ENCODE assay signal across 9 cellular contexts in the genomic region with DNA sequence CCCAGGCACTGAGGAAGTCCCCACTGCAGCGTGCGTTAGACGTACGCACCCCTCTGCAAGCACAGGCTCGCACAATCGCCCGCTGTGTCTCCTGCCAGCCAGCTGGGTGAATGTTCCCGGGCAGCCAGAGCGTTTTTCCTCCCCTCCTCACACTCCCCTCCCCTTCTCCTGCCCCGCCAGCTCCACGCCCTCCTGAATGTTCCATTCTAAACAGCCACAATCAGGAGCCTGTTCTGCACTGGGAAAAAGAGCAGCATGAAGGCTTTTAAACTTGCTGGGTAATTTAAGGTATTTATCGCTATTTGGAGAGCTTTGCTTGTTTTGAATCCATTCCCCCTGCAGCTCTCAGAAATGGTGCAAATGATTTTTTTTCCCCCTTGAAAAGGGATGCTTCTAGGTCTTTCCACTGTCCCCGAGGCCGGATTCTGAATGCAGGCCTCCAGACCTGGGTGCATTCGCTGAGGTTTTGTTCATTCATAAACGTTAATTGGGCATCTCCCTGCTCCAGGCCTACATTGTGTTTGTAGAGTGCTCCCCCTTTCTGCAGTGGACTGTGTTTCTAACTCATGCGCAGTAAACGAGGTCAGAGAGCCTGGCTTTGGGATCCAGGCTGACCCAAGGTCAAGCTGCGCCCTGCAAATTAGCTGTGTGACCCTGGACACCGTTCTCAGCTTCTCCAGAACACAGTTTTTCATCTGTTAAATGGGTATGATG.
DNase-seq lines count a peak whose midpoint lies in the region; ATAC-seq, FAIRE-seq and TF ChIP-seq lines count a peak whose summit lies in the region.
"Had no signal": no experiment of that assay in that cellular context is flagged by ENCODE, and none has a peak within 500 bp of the region (broad histone marks: within the 10 kb centered on the region; RNA-seq: fewer than 3 reads in every experiment).

No MANE protein-coding gene starts in this region.

- no peak overlapping the region for H3K4me2 ChIP-seq in H1 (ENCODE audit: insufficient read depth in 1 of 2, low read depth in 2 of 2, low read length in 2 of 2)

- H2AFZ ChIP-seq in H1 (ENCODE audit: low read length), result no peak overlapping the region

- no peak overlapping the region for H2BK120ac ChIP-seq in H1 (replicated peaks; ENCODE audit: low read depth, low read length)

- peak; percentile 50 for DNase-seq in DMS153 treated with DMSO at 0.1 percent for 48 hours (lab: John Stamatoyannopoulos, UW; ENCODE audit: unreplicated experiment)
- peak; percentile 75 for DNase-seq in NCI-H510A treated with DMSO at 0.1 percent for 48 hours (lab: John Stamatoyannopoulos, UW)
- DNase-seq in H1 (ENCODE audit: low read depth in 1 of 2, low spot score in 2 of 2), result no peak
- DNase-seq in naive B cell, result no peak
- DNase-seq in stimulated activated CD4-positive, alpha-beta T cell treated with anti-CD3 and anti-CD28 coated beads, Interleukin-4, amount 100 ng/mL, for 1 hour, result no peak
- DNase-seq in GM13976 (ENCODE audit: low spot score), result no peak
- DNase-seq in activated CD4-positive, alpha-beta T cell treated with anti-CD3 and anti-CD28 coated beads for 4 hours, result no peak
- no peak for DNase-seq in iPS-NIHi7 (ENCODE audit: extremely low spot score)

- TF ChIP-seq CTCF in H1 (IDR thresholded peaks at IDR 0.05; ENCODE audit: control extremely low read depth in 1 of 3, insufficient read depth in 1 of 3, low read depth in 1 of 3, low read length in 3 of 3), result no peak
- TF ChIP-seq CTCF in GM13976 (IDR thresholded peaks at IDR 0.05; ENCODE audit: borderline replicate concordance, control extremely low read depth, extremely low read depth, insufficient read depth, missing control alignments), result no peak

- H3K36me3 Mint-ChIP-seq in naive B cell, result peaks cover 0 to 3% of the 10 kb centered on the region in 2 donors

- H3K4ac ChIP-seq in H1 (replicated peaks; ENCODE audit: insufficient read length, low read depth, low read length), result no peak overlapping the region

- H3K56ac ChIP-seq in H1 (replicated peaks; ENCODE audit: insufficient read length, low read depth, low read length), result no peak overlapping the region

- H3K4me3 Mint-ChIP-seq in naive B cell, result peak overlapping the region in 7 of 8 donors; percentile 15 to 90 (median 61)

- no peaks in the 10 kb centered on the region for H3K79me1 ChIP-seq in H1 (ENCODE audit: low read depth, low read length)

- WGBS in H1 (ENCODE audit: extremely low coverage in 1 of 2, insufficient coverage in 1 of 2, insufficient read length in 1 of 2, insufficient replicate concordance in 2 of 2, low coverage in 1 of 2, low lambda C conversion rate in 2 of 2, missing lambda C conversion rate in 1 of 2), 2 experiments, result 75% methylated on average over 19 of the region's 20 CpGs; no CpG with 5 or more reads in 1 of the 2 experiments

- H3K9me3 ChIP-seq in H1 (ENCODE audit: insufficient read depth in 2 of 2, low read depth in 1 of 2, low read length in 1 of 2), result no peaks in the 10 kb centered on the region

- peaks cover 0 to 15% (median 7%) of the 10 kb centered on the region in 4 experiments; a peak in 6 of 7 replicates for H3K4me1 ChIP-seq in H1 (replicated peaks in 1 of 4; ENCODE audit: control insufficient read depth in 3 of 4, insufficient read depth in 4 of 4, low read length in 3 of 4)

- no peak for ATAC-seq in naive B cell (ENCODE audit: low read depth in 2 of 2)

- in situ Hi-C loops in GM13976 (cut with MboI; ENCODE audit: low sequenced_read_pairs, unreplicated experiment), result no loop called here

- H3K9me3 Mint-ChIP-seq in naive B cell, result no peaks in the 10 kb centered on the region

- H3K27me3 Mint-ChIP-seq in naive B cell, result no peaks in the 10 kb centered on the region

- H2AK5ac ChIP-seq in H1 (ENCODE audit: low read depth, low read length), result no peak overlapping the region

- H2BK15ac ChIP-seq in H1 (ENCODE audit: low read length), result no peak overlapping the region

- H4K20me1 ChIP-seq in H1 (replicated peaks in 1 of 2; ENCODE audit: control insufficient read depth in 1 of 2, insufficient read depth in 2 of 2, low read length in 2 of 2), result peaks cover 0 to 9% of the 10 kb centered on the region in 2 experiments

- H3K14ac ChIP-seq in H1 (ENCODE audit: insufficient read length), result no peak overlapping the region

- peak; percentile 31 to 50; a peak in 3 of 4 replicates for TF ChIP-seq RAD21 in H1 (IDR thresholded peaks at IDR 0.05 in 1 of 2, conservative IDR thresholded peaks at IDR 0.05 in 1 of 2; ENCODE audit: low read depth in 2 of 2, low read length in 2 of 2)

- H2BK5ac ChIP-seq in H1 (ENCODE audit: low read depth, low read length), result no peak overlapping the region; the same call in 1 of the 2 replicates

- no peak overlapping the region for H3K9ac ChIP-seq in H1 (replicated peaks in 1 of 4; ENCODE audit: extremely low read depth in 1 of 4, low read depth in 3 of 4, low read length in 3 of 4)

- no peak overlapping the region for H3K23ac ChIP-seq in H1 (ENCODE audit: insufficient read length)

- H3K79me2 ChIP-seq in H1 (ENCODE audit: control insufficient read depth in 1 of 2, insufficient read depth in 2 of 2, low read length in 2 of 2), result no peaks in the 10 kb centered on the region; a peak in 1 of 4 replicates

- no peak overlapping the region for H2BK12ac ChIP-seq in H1 (ENCODE audit: low read depth, low read length)

- H4K5ac ChIP-seq in H1 (ENCODE audit: insufficient read length, low read depth, low read length), result no peak overlapping the region

- peak overlapping the region in 4 of 6 donors; percentile 17 to 82 (median 60) for H3K27ac Mint-ChIP-seq in naive B cell

- FAIRE-seq in H1 (lab: Jason Lieb, UNC), result no peak
- FAIRE-seq: endometrium had no signal

- no peak for TF ChIP-seq EP300 in H1 (IDR thresholded peaks at IDR 0.05; ENCODE audit: borderline replicate concordance in 1 of 2, low read depth in 2 of 2, low read length in 2 of 2)

- H3K4me3 ChIP-seq in H1 (ENCODE audit: extremely low read depth in 1 of 4, insufficient read depth in 2 of 4, low read depth in 3 of 4, low read length in 4 of 4), result no peak overlapping the region

- POLR2A ChIA-PET in H1 (lab: Charles Lee; ENCODE audit: partially characterized antibody), result interaction anchor here (0.7 kb wide), 1 partner anchor 168 kb away, joined by 3 read pairs; no protein-coding TSS in a partner anchor

- no peak overlapping the region for H4K91ac ChIP-seq in H1 (replicated peaks; ENCODE audit: insufficient read length, low read length)

- CTCF ChIA-PET in H1 (lab: Charles Lee; ENCODE audit: partially characterized antibody), result interaction anchor here (0.5 to 5.0 kb wide), 13 partner anchors 8 to 296 kb away, joined by 3 to 28 read pairs (median 3); no protein-coding TSS in a partner anchor

- no peak overlapping the region for H2BK20ac ChIP-seq in H1 (ENCODE audit: low read length)

- no peaks in the 10 kb centered on the region for H3K27me3 ChIP-seq in H1 (replicated peaks in 1 of 4; ENCODE audit: control insufficient read depth in 3 of 4, extremely low read depth in 1 of 4, insufficient read depth in 3 of 4, low read length in 3 of 4)

- H3K36me3 ChIP-seq in H1 (ENCODE audit: control insufficient read depth in 2 of 4, insufficient read depth in 4 of 4, low read length in 3 of 4), result no peaks in the 10 kb centered on the region; a peak in 1 of 8 replicates

- no peak for TF ChIP-seq POLR2A in H1 (IDR thresholded peaks at IDR 0.05; ENCODE audit: control extremely low read depth in 1 of 2, low read depth in 2 of 2, low read length in 2 of 2)

- peaks cover 5% of the 10 kb centered on the region; the same call in 1 of the 2 replicates for H3K23me2 ChIP-seq in H1 (ENCODE audit: low read depth, low read length)

- H3K27ac ChIP-seq in H1 (ENCODE audit: low read depth, low read length), result no peak overlapping the region

- peaks cover 57 to 73% (median 63%) of the 10 kb centered on the region in 3 donors for H3K4me1 Mint-ChIP-seq in naive B cell

- no peak overlapping the region for H3K18ac ChIP-seq in H1 (ENCODE audit: extremely low read depth, low read length)

- no peak overlapping the region for H4K8ac ChIP-seq in H1 (ENCODE audit: extremely low read depth, insufficient read depth, low read length)

TF ChIP-seq in H1, 55 proteins besides CTCF, POLR2A, EP300 and RAD21 (continues in another document):
- TF ChIP-seq, protein P1, sequence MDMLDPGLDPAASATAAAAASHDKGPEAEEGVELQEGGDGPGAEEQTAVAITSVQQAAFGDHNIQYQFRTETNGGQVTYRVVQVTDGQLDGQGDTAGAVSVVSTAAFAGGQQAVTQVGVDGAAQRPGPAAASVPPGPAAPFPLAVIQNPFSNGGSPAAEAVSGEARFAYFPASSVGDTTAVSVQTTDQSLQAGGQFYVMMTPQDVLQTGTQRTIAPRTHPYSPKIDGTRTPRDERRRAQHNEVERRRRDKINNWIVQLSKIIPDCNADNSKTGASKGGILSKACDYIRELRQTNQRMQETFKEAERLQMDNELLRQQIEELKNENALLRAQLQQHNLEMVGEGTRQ (IDR thresholded peaks at IDR 0.05; ENCODE audit: low read length), result no peak
- no peak for TF ChIP-seq TCF12 (IDR thresholded peaks at IDR 0.05; ENCODE audit: low read depth, low read length)
- no peak for TF ChIP-seq TEAD4 (IDR thresholded peaks at IDR 0.05; ENCODE audit: low read depth, low read length)
- no peak for TF ChIP-seq SIRT6 (IDR thresholded peaks at IDR 0.05; ENCODE audit: low read length)
- TF ChIP-seq, protein P2, sequence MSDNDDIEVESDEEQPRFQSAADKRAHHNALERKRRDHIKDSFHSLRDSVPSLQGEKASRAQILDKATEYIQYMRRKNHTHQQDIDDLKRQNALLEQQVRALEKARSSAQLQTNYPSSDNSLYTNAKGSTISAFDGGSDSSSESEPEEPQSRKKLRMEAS (IDR thresholded peaks at IDR 0.05), result no peak
- TF ChIP-seq CBX8 (IDR thresholded peaks at IDR 0.05; ENCODE audit: borderline replicate concordance, low read depth, low read length), result no peak
- TF ChIP-seq EZH2 (IDR thresholded peaks at IDR 0.05; ENCODE audit: low read depth, low read length, severe bottlenecking), result no peak
- no peak for TF ChIP-seq KDM1A (IDR thresholded peaks at IDR 0.05; ENCODE audit: borderline replicate concordance, low read length)
- no peak for TF ChIP-seq RXRA (IDR thresholded peaks at IDR 0.05; ENCODE audit: insufficient read depth, low read depth, low read length)
- no peak for TF ChIP-seq ZNF274 (IDR thresholded peaks at IDR 0.05; ENCODE audit: borderline replicate concordance, extremely low read depth, low read length)
- TF ChIP-seq POLR2AphosphoS5 (IDR thresholded peaks at IDR 0.05; ENCODE audit: low read depth, low read length), result no peak
- TF ChIP-seq SAP30 (IDR thresholded peaks at IDR 0.05; ENCODE audit: insufficient read depth, insufficient replicate concordance, low read length), result no peak
- TF ChIP-seq, protein P3, sequence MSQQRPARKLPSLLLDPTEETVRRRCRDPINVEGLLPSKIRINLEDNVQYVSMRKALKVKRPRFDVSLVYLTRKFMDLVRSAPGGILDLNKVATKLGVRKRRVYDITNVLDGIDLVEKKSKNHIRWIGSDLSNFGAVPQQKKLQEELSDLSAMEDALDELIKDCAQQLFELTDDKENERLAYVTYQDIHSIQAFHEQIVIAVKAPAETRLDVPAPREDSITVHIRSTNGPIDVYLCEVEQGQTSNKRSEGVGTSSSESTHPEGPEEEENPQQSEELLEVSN (IDR thresholded peaks at IDR 0.05), result no peak
- TF ChIP-seq KDM4A (IDR thresholded peaks at IDR 0.05; ENCODE audit: low read depth, low read length, severe bottlenecking), result no peak

Comparison
In these comparisons a context has a peak if more than half of its experiments do, and no peak if none do; other contexts are left out.
1. DNase-seq: peak in DMS153 treated with DMSO at 0.1 percent for 48 hours (single experiment) and NCI-H510A treated with DMSO at 0.1 percent for 48 hours (single experiment); none in H1 (0 of 2), naive B cell (single experiment), stimulated activated CD4-positive, alpha-beta T cell treated with anti-CD3 and anti-CD28 coated beads, Interleukin-4, amount 100 ng/mL, for 1 hour (single experiment), GM13976 (single experiment), activated CD4-positive, alpha-beta T cell treated with anti-CD3 and anti-CD28 coated beads for 4 hours (0 of 2) and iPS-NIHi7 (single experiment).